ENCODE assay signal across 1 cellular context in genomic region chr6:20198764-20199174, GRCh38.
A peak's percentile ranks its signal among the peaks of the same experiment; 100 is the strongest.
TF ChIP-seq lines count a peak whose summit lies in the region.

No MANE protein-coding gene starts in this region.

TF ChIP-seq in GM12878, 131 proteins besides CTCF, POLR2A, EP300 and RAD21:
- TF ChIP-seq RELA (IDR thresholded peaks at IDR 0.05; ENCODE audit: borderline replicate concordance, partially characterized antibody) (no peak), NR2F1 (conservative IDR thresholded peaks at IDR 0.05) (no peak)
- TF ChIP-seq, protein P1, sequence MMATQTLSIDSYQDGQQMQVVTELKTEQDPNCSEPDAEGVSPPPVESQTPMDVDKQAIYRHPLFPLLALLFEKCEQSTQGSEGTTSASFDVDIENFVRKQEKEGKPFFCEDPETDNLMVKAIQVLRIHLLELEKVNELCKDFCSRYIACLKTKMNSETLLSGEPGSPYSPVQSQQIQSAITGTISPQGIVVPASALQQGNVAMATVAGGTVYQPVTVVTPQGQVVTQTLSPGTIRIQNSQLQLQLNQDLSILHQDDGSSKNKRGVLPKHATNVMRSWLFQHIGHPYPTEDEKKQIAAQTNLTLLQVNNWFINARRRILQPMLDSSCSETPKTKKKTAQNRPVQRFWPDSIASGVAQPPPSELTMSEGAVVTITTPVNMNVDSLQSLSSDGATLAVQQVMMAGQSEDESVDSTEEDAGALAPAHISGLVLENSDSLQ (IDR thresholded peaks at IDR 0.05), result peak; percentile 81
